In the genomic region with DNA sequence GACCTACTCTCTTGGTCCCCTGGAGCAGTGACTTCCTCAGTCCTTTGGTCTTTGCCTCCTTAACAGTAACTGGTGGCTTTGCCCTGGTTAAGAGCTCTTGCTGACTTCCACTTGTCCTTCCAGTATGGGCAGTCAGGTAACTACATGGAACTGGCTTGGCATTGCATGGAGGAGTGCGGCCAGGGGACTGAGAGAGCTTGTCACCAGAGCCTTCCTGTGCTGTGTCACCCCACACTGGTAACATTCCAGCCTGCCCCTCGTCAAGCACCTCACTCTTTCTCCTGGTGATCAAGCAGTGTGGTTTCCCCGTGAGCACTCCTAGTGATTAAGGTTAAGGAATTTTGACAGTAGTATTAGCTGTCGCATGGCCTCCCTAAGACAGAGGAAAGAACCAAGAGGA, we compare ENCODE assay signal across 19 cellular contexts. TPM values are rescaled to one million over a fixed set of nuclear protein-coding genes. Genes with fewer than 3 reads are reported as not detected.
DNase-seq lines count a peak whose midpoint lies in the region; ATAC-seq and TF ChIP-seq lines count a peak whose summit lies in the region.
"Had no signal": no experiment of that assay in that cellular context is flagged by ENCODE, and none has a peak within 500 bp of the region (broad histone marks: within the 10 kb centered on the region; RNA-seq: fewer than 3 reads in every experiment).

No MANE protein-coding gene starts in this region.

- no peak for TF ChIP-seq CTCF in dorsolateral prefrontal cortex (IDR thresholded peaks at IDR 0.05 in 54 of 56, conservative IDR thresholded peaks at IDR 0.05 in 2 of 56; ENCODE audit: low read depth in 1 of 56, partially characterized antibody in 56 of 56)

- H3K27ac Mint-ChIP-seq in activated T-helper 17 cell treated with anti-CD3 and anti-CD28 coated beads, Interleukin-2, amount 50 U/mL, for 72 hours, result peak overlapping the region; percentile 75

- intact Hi-C loops in dorsolateral prefrontal cortex (cut with DNase I), result no loop called here
- intact Hi-C loops in right cardiac atrium (cut with DNase I), result no loop called here

- peaks cover 100% of the 10 kb centered on the region for H3K36me3 Mint-ChIP-seq in activated T-helper 17 cell treated with anti-CD3 and anti-CD28 coated beads, Interleukin-2, amount 50 U/mL, for 72 hours (ENCODE audit: low read depth)

- H3K9me3 ChIP-seq in right cardiac atrium (ENCODE audit: control insufficient read depth, low read length) (no peaks in the 10 kb centered on the region), SJCRH30 (replicated peaks) (no peaks in the 10 kb centered on the region)

- H3K27ac ChIP-seq in dorsolateral prefrontal cortex, result peak overlapping the region; percentile 33 to 99 (median 88)
- H3K27ac ChIP-seq in right cardiac atrium (ENCODE audit: low read length), result peak overlapping the region; percentile 20
- peak overlapping the region; percentile 91 for H3K27ac ChIP-seq in substantia nigra (ENCODE audit: low read depth, low read length, poor library complexity, severe bottlenecking)
- no peak overlapping the region for H3K27ac ChIP-seq in SJCRH30
- H3K27ac ChIP-seq: C4-2B, KMS-11 had no signal

- H3K27me3 Mint-ChIP-seq in activated T-helper 17 cell treated with anti-CD3 and anti-CD28 coated beads, Interleukin-2, amount 50 U/mL, for 72 hours, result no peaks in the 10 kb centered on the region

- WGBS in right cardiac atrium, result 84% methylated on average over 4 of the region's 4 CpGs

- H3K27me3 ChIP-seq in dorsolateral prefrontal cortex (no peaks in the 10 kb centered on the region), right cardiac atrium (ENCODE audit: control insufficient read depth, insufficient read depth) (no peaks in the 10 kb centered on the region), SJCRH30 (no peaks in the 10 kb centered on the region)

- H3K4me1 Mint-ChIP-seq in activated T-helper 17 cell treated with anti-CD3 and anti-CD28 coated beads, Interleukin-2, amount 50 U/mL, for 72 hours, result no peaks in the 10 kb centered on the region

- H3K9me3 Mint-ChIP-seq in activated T-helper 17 cell treated with anti-CD3 and anti-CD28 coated beads, Interleukin-2, amount 50 U/mL, for 72 hours, result no peaks in the 10 kb centered on the region
- H3K9me3 Mint-ChIP-seq: H9 had no signal

- DNase-seq in dorsolateral prefrontal cortex, result no peak
- no peak for DNase-seq in right cardiac atrium
- no peak for DNase-seq in substantia nigra (lab: John Stamatoyannopoulos, UW)
- no peak for DNase-seq in SJCRH30
- DNase-seq in NCI-H446 (lab: John Stamatoyannopoulos, UW), result no peak
- no peak for DNase-seq in dedifferentiated amniotic fluid mesenchymal stem cell (ENCODE audit: extremely low spot score)
- DNase-seq: ACHN, COR-L47, DMS 273 treated with DMSO at 0.1 percent for 48 hours, H9, NCI-H1417 treated with DMSO at 0.1 percent for 48 hours, NCI-H187 treated with DMSO at 0.1 percent for 48 hours, NCI-H2227 treated with DMSO at 0.1 percent for 48 hours, NCI-H524, NCI-H82, OCI-M1 had no signal

- no peak overlapping the region for H3K4me3 ChIP-seq in dorsolateral prefrontal cortex
- H3K4me3 ChIP-seq in right cardiac atrium (ENCODE audit: low read length), result no peak overlapping the region
- H3K4me3 ChIP-seq in SJCRH30, result no peak overlapping the region

- H3K4me1 ChIP-seq in right cardiac atrium (ENCODE audit: control insufficient read depth, insufficient read depth, low read length), result peaks cover 8% of the 10 kb centered on the region
- H3K4me1 ChIP-seq in SJCRH30, result no peaks in the 10 kb centered on the region

- H3K36me3 ChIP-seq in SJCRH30, result peaks cover 76% of the 10 kb centered on the region

- H3K4me3 Mint-ChIP-seq in activated T-helper 17 cell treated with anti-CD3 and anti-CD28 coated beads, Interleukin-2, amount 50 U/mL, for 72 hours, result no peak overlapping the region
- H3K4me3 Mint-ChIP-seq: H9 had no signal

- no peak for ATAC-seq in activated T-helper 17 cell treated with anti-CD3 and anti-CD28 coated beads, Interleukin-2, amount 50 U/mL, for 72 hours (replicated peaks)
- ATAC-seq in right cardiac atrium, result no peak

RNA-seq across cellular contexts. Expression of a gene that starts 19.3 kb away (rescaled TPM):
- under 1 TPM; 0.26 to 0.77 TPM for total RNA-seq in activated T-helper 17 cell treated with anti-CD3 and anti-CD28 coated beads, Interleukin-2, amount 50 U/mL, for 72 hours
- total RNA-seq in dorsolateral prefrontal cortex (10 to 100 TPM in 113 of 120 experiments, 1 to 10 TPM in 7; 3.1 to 59.1 (median 19.8) TPM), right cardiac atrium (100 to 1,000 TPM in 1 of 4 donors, 10 to 100 TPM in 3; 56.2 to 114 (median 62.6) TPM)
- polyA plus RNA-seq in right cardiac atrium, result 74.0 TPM
- total RNA-seq in SJCRH30 (2014; rRNA removed; shearing (Covaris generic)), result 1.5 and 1.6 TPM in 2 replicates

RNA-seq across cellular contexts. Expression of a gene that starts 30.6 kb away (rescaled TPM):
- 100 to 1,000 TPM; 194 to 363 TPM for total RNA-seq in activated T-helper 17 cell treated with anti-CD3 and anti-CD28 coated beads, Interleukin-2, amount 50 U/mL, for 72 hours
- total RNA-seq in dorsolateral prefrontal cortex (100 to 1,000 TPM in 85 of 120 experiments, 10 to 100 TPM in 35; 75.2 to 173 (median 106) TPM), right cardiac atrium (100 to 1,000 TPM; 131 to 263 (median 186) TPM)
- 209 TPM for polyA plus RNA-seq in right cardiac atrium
- total RNA-seq in SJCRH30 (2014; rRNA removed; shearing (Covaris generic)), result 277 and 308 TPM in 2 replicates

RNA-seq across cellular contexts. Expression of a gene that starts 36.4 kb away (rescaled TPM):
- 100 to 1,000 TPM in 1 of 2 donors, 10 to 100 TPM in 1; 91.3 to 126 TPM for total RNA-seq in activated T-helper 17 cell treated with anti-CD3 and anti-CD28 coated beads, Interleukin-2, amount 50 U/mL, for 72 hours
- total RNA-seq in dorsolateral prefrontal cortex (100 to 1,000 TPM in 82 of 120 experiments, 10 to 100 TPM in 38; 71.7 to 193 (median 110) TPM), right cardiac atrium (100 to 1,000 TPM in 3 of 4 donors, 10 to 100 TPM in 1; 99.2 to 149 (median 105) TPM)
- 54.1 TPM for polyA plus RNA-seq in right cardiac atrium
- total RNA-seq in SJCRH30 (2014; rRNA removed; shearing (Covaris generic)), result 38.9 and 46.6 TPM in 2 replicates

RNA-seq across cellular contexts. Expression of a gene that starts 38.6 kb away (rescaled TPM):
- total RNA-seq in activated T-helper 17 cell treated with anti-CD3 and anti-CD28 coated beads, Interleukin-2, amount 50 U/mL, for 72 hours, result 10 to 100 TPM; 71.7 to 99.1 TPM
- 10 to 100 TPM; 13.7 to 37.5 (median 22.9) TPM for total RNA-seq in dorsolateral prefrontal cortex
- total RNA-seq in right cardiac atrium, result 10 to 100 TPM; 43.9 to 66.2 (median 53.6) TPM
- 82.7 TPM for polyA plus RNA-seq in right cardiac atrium
- 126 and 143 TPM in 2 replicates for total RNA-seq in SJCRH30 (2014; rRNA removed; shearing (Covaris generic))
